ENCODE assay signal across 8 cellular contexts in the genomic region with DNA sequence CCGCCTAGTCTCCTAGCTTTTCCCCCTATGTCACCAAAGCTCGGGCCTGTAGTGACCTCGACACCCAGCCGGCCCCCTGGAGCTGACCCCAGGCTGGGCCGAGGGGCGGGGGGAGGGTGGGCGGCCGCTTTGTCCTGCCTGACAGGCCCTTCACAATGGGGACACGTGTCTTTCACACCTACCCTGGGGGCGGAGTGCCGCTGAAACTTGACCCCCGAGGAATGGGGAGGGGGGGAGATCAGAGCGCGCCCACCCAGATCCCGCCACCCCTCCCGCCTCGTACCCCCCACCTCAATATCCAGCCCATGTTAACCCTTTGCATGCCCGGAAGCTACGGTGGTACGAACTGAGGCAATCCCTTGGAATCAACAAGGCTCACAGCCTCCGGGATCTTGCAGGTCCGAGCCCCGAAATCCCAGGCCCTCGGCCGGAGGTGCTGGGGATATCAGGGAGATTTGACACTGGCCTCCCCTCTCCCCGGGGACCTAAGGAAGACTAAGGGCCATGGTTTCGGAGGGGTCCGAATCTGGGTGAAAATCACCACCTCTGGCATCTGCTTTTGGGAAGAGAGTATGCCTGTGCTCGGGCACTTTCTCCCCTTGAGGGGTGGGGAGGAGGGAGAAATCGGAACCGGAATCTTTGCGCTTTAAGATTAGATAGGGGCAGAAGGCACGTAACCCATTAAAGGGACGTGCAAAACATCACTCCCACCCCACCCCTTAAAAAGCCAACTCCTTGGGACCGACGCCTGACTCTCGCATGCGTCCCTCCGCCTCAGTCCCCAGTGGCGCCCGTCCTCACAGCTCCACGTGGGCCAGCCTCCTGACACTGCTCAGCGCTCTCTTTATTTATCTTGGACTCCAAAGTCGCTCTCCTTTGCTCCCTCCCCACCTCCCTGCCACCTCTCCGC. TPM values are rescaled to one million over a fixed set of nuclear protein-coding genes. Genes with fewer than 3 reads are reported as not detected.
DNase-seq lines count a peak whose midpoint lies in the region; ATAC-seq lines count a peak whose summit lies in the region.

No MANE protein-coding gene starts in this region.

- CTCF ChIA-PET in naive thymus-derived CD4-positive, alpha-beta T cell (lab: Charles Lee) = interaction anchor here (0.7 to 3.0 kb wide), 6 partner anchors 31 to 183 kb away, joined by 3 to 22 read pairs (median 3); no protein-coding TSS in a partner anchor

- peak overlapping the region; percentile 55 for H3K27ac ChIP-seq in CD4-positive, CD25-positive, alpha-beta regulatory T cell (ENCODE audit: insufficient read depth, low read length, poor library complexity, severe bottlenecking)
- H3K27ac ChIP-seq in naive thymus-derived CD4-positive, alpha-beta T cell (ENCODE audit: low read depth, low read length) = peak overlapping the region; percentile 71

- no peak for ATAC-seq in CD4-positive, CD25-positive, alpha-beta regulatory T cell (ENCODE audit: low read depth in 2 of 2)
- no peak for ATAC-seq in naive thymus-derived CD4-positive, alpha-beta T cell
- ATAC-seq in HG03139 (IDR thresholded peaks at IDR 0.05; ENCODE audit: unreplicated experiment) (no peak), HG03039 (IDR thresholded peaks at IDR 0.05; ENCODE audit: unreplicated experiment) (no peak), GM19455 (IDR thresholded peaks at IDR 0.05; ENCODE audit: unreplicated experiment) (no peak)

- no peaks in the 10 kb centered on the region for H3K9me3 ChIP-seq in CD4-positive, CD25-positive, alpha-beta regulatory T cell (ENCODE audit: control insufficient read depth in 2 of 2, low read length in 2 of 2)
- no peaks in the 10 kb centered on the region for H3K9me3 ChIP-seq in naive thymus-derived CD4-positive, alpha-beta T cell (ENCODE audit: control insufficient read depth in 2 of 3, low read length in 3 of 3)

- in situ Hi-C loops in KBM-7 (cut with MboI; ENCODE audit: low pct_unique_long_range_greater_than_20kb, low sequenced_read_pairs) = no loop called here

- H3K36me3 ChIP-seq in CD4-positive, CD25-positive, alpha-beta regulatory T cell (ENCODE audit: control insufficient read depth, insufficient read depth, low read length) = no peaks in the 10 kb centered on the region
- H3K36me3 ChIP-seq in naive thymus-derived CD4-positive, alpha-beta T cell (ENCODE audit: control insufficient read depth in 2 of 3, insufficient read depth in 3 of 3, low read length in 3 of 3) = peaks cover 0 to 8% (median 0%) of the 10 kb centered on the region in 3 experiments

- H3K4me1 ChIP-seq in CD4-positive, CD25-positive, alpha-beta regulatory T cell (ENCODE audit: control insufficient read depth, insufficient read depth, low read length, poor library complexity, severe bottlenecking) = peaks cover 75% of the 10 kb centered on the region
- H3K4me1 ChIP-seq in naive thymus-derived CD4-positive, alpha-beta T cell (ENCODE audit: control insufficient read depth in 2 of 2, insufficient read depth in 2 of 2, low read length in 2 of 2) = peaks cover 12 to 33% of the 10 kb centered on the region in 2 donors

- H3K27me3 ChIP-seq in CD4-positive, CD25-positive, alpha-beta regulatory T cell (ENCODE audit: control insufficient read depth, insufficient read depth, low read length) = peaks cover 13% of the 10 kb centered on the region
- H3K27me3 ChIP-seq in naive thymus-derived CD4-positive, alpha-beta T cell (ENCODE audit: control insufficient read depth in 2 of 2, insufficient read depth in 2 of 2, low read length in 2 of 2) = peaks cover 0 to 8% of the 10 kb centered on the region in 2 donors

- DNase-seq in CD4-positive, CD25-positive, alpha-beta regulatory T cell = peak in 1 of 3 donors; percentile 42
- DNase-seq in KBM-7 (peak; percentile 15), astrocyte of the hippocampus (ENCODE audit: low read depth, low spot score) (peak; percentile 36), HPDE6-E6E7 (ENCODE audit: extremely low spot score) (no peak)
- DNase-seq in naive thymus-derived CD4-positive, alpha-beta T cell = peak in 4 of 9 donors; percentile 5 to 33 (median 24)

- peaks cover 59% of the 10 kb centered on the region for H3K27me3 Mint-ChIP-seq in CD4-positive, CD25-positive, alpha-beta regulatory T cell
- peaks cover 0 to 58% (median 10%) of the 10 kb centered on the region in 5 donors for H3K27me3 Mint-ChIP-seq in naive thymus-derived CD4-positive, alpha-beta T cell

- peak overlapping the region; percentile 68 to 95 (median 92) for H3K4me3 Mint-ChIP-seq in CD4-positive, CD25-positive, alpha-beta regulatory T cell
- H3K4me3 Mint-ChIP-seq in naive thymus-derived CD4-positive, alpha-beta T cell = peak overlapping the region; percentile 76 to 97 (median 94)

- H3K27ac Mint-ChIP-seq in CD4-positive, CD25-positive, alpha-beta regulatory T cell = peak overlapping the region; percentile 74 to 98 (median 93)
- H3K27ac Mint-ChIP-seq in naive thymus-derived CD4-positive, alpha-beta T cell = peak overlapping the region in 8 of 9 donors; percentile 94 to 99 (median 98)

- no peaks in the 10 kb centered on the region for H3K36me3 Mint-ChIP-seq in CD4-positive, CD25-positive, alpha-beta regulatory T cell
- H3K36me3 Mint-ChIP-seq in naive thymus-derived CD4-positive, alpha-beta T cell = peaks cover 0 to 2% (median 0%) of the 10 kb centered on the region in 5 donors

- intact Hi-C loops in naive thymus-derived CD4-positive, alpha-beta T cell (cut with micrococcal nuclease) = loop anchor here in 1 of 2 donors (5.0 to 10.0 kb wide), 5 partner anchors 316 to 1919 kb away; a partner anchor contains a TSS

- POLR2A ChIA-PET in naive thymus-derived CD4-positive, alpha-beta T cell (lab: Charles Lee) = interaction anchor here (0.6 to 13.8 kb wide), 13 partner anchors 10 to 1739 kb away, joined by 3 to 347 read pairs (median 7); a partner anchor contains a TSS

- H3K4me3 ChIP-seq in CD4-positive, CD25-positive, alpha-beta regulatory T cell (ENCODE audit: low read depth, low read length) = peak overlapping the region; percentile 66
- peak overlapping the region; percentile 72 for H3K4me3 ChIP-seq in naive thymus-derived CD4-positive, alpha-beta T cell (ENCODE audit: low read length)

- peaks cover 10 to 50% (median 25%) of the 10 kb centered on the region in 4 donors for H3K4me1 Mint-ChIP-seq in CD4-positive, CD25-positive, alpha-beta regulatory T cell
- peaks cover 25 to 52% (median 38%) of the 10 kb centered on the region in 7 donors for H3K4me1 Mint-ChIP-seq in naive thymus-derived CD4-positive, alpha-beta T cell

- H3K9me3 Mint-ChIP-seq in CD4-positive, CD25-positive, alpha-beta regulatory T cell = no peaks in the 10 kb centered on the region
- peaks cover 0 to 3% (median 0%) of the 10 kb centered on the region in 11 donors for H3K9me3 Mint-ChIP-seq in naive thymus-derived CD4-positive, alpha-beta T cell

RNA-seq across cellular contexts. Expression of a gene that starts 2.6 kb away (rescaled TPM):
- 4.8 TPM for total RNA-seq in CD4-positive, CD25-positive, alpha-beta regulatory T cell
- polyA plus RNA-seq in CD4-positive, CD25-positive, alpha-beta regulatory T cell = 10 to 100 TPM; 14.2 to 34.7 (median 23.7) TPM
- total RNA-seq in naive thymus-derived CD4-positive, alpha-beta T cell = 100 to 1,000 TPM in 2 of 5 experiments, 10 to 100 TPM in 2, under 1 TPM in 1; 0.12 to 169 (median 31.4) TPM
- polyA plus RNA-seq in naive thymus-derived CD4-positive, alpha-beta T cell = 10 to 100 TPM; 65.1 to 67.1 TPM
